8 cellular contexts compared by ENCODE assay signal in the genomic region with DNA sequence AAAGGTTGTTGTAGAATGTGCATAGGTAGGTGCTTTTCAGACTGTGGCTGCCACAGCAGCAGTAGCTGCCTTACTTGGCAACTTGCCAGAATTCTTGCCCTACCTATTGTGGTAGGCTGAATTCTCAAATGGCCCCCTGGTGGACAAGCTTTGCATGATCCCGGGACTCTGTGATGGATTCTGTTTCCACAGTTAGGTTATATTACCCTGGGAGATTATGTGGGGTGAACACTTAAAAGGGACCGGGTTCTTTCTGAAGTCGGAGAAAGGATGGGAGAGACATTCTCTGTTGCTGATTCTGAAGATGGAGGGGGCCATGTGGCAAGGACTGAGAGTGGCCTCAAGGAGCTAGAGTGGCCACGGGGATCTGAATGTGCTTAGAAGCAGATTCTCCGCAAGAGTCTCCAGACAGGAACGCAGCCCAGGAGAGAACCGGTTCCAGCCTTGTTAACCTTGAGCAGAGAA. TPM values are rescaled to one million over a fixed set of nuclear protein-coding genes. Genes with fewer than 3 reads are reported as not detected.
A peak's percentile ranks its signal among the peaks of the same experiment; 100 is the strongest.
DNase-seq lines count a peak whose midpoint lies in the region; ATAC-seq, FAIRE-seq and TF ChIP-seq lines count a peak whose summit lies in the region.

No MANE protein-coding gene starts in this region.

- H3K4me2 ChIP-seq in A549: no peak overlapping the region

- TF ChIP-seq POLR2A in A549 (IDR thresholded peaks at IDR 0.05; ENCODE audit: low read length): no peak

- peaks cover 7% of the 10 kb centered on the region for H3K9me3 Mint-ChIP-seq in activated CD4-positive, alpha-beta T cell treated with anti-CD3 and anti-CD28 coated beads, Interleukin-2, amount 10 ng/mL, durations not matched to agents 7 days and 5 days

- POLR2A ChIA-PET in A549 (lab: Yijun Ruan, JAX): interaction anchor here (0.5 kb wide), 1 partner anchor 781 kb away, joined by 9 read pairs; no protein-coding TSS in a partner anchor
- POLR2A ChIA-PET in activated CD4-positive, alpha-beta T cell treated with anti-CD3 and anti-CD28 coated beads, Interleukin-2, amount 10 ng/mL, durations not matched to agents 7 days and 5 days (lab: Charles Lee): no interaction called here

- H3K4me3 Mint-ChIP-seq in activated CD4-positive, alpha-beta T cell treated with anti-CD3 and anti-CD28 coated beads, Interleukin-2, amount 10 ng/mL, durations not matched to agents 7 days and 5 days: no peak overlapping the region

- H3K27ac ChIP-seq in A549: peak overlapping the region; percentile 61 to 82; a peak in 5 of 6 replicates

- H3K36me3 Mint-ChIP-seq in activated CD4-positive, alpha-beta T cell treated with anti-CD3 and anti-CD28 coated beads, Interleukin-2, amount 10 ng/mL, durations not matched to agents 7 days and 5 days (ENCODE audit: low read depth): peaks cover 5% of the 10 kb centered on the region

- no peaks in the 10 kb centered on the region for H3K27me3 Mint-ChIP-seq in activated CD4-positive, alpha-beta T cell treated with anti-CD3 and anti-CD28 coated beads, Interleukin-2, amount 10 ng/mL, durations not matched to agents 7 days and 5 days

- peak; percentile 39 for TF ChIP-seq CTCF in A549 (IDR thresholded peaks at IDR 0.05)
- TF ChIP-seq CTCF in GM06990 (IDR thresholded peaks at IDR 0.05; ENCODE audit: insufficient read depth, low read length, poor library complexity, severe bottlenecking): peak; percentile 57
- TF ChIP-seq CTCF in fibroblast of mammary gland (conservative IDR thresholded peaks at IDR 0.05; ENCODE audit: control insufficient read depth, insufficient read depth, low read depth, low read length): peak; percentile 69
- peak in 1 of 3 donors; percentile 28 for TF ChIP-seq CTCF in omental fat pad (IDR thresholded peaks at IDR 0.05)

- H3K9me3 ChIP-seq in A549: no peaks in the 10 kb centered on the region

- peak; percentile 70 to 88 for ATAC-seq in A549
- ATAC-seq in omental fat pad (ENCODE audit: low FRiP score): peak; percentile 39
- ATAC-seq in GM18520 (IDR thresholded peaks at IDR 0.05; ENCODE audit: unreplicated experiment): no peak
- ATAC-seq in HG02840 (IDR thresholded peaks at IDR 0.05; ENCODE audit: low FRiP score, unreplicated experiment): no peak

- DNase-seq in A549 (ENCODE audit: low read depth in 1 of 2, low spot score in 1 of 2) (peak; percentile 53 to 74), GM06990 (ENCODE audit: extremely low read depth, insufficient read length) (peak; percentile 42), NCI-H2171 treated with DMSO at 0.1 percent for 48 hours (lab: John Stamatoyannopoulos, UW) (peak; percentile 61), fibroblast of mammary gland (ENCODE audit: low read depth) (peak; percentile 75), omental fat pad (ENCODE audit: low spot score) (peak; percentile 63)
- peak; percentile 39 for DNase-seq in activated CD4-positive, alpha-beta T cell treated with anti-CD3 and anti-CD28 coated beads, Interleukin-2, amount 10 ng/mL, durations not matched to agents 7 days and 5 days

- CTCF ChIA-PET in A549 (lab: Yijun Ruan, JAX): interaction anchor here (0.7 to 1.6 kb wide), 7 partner anchors 13 to 59 kb away, joined by 3 to 7 read pairs (median 4); no protein-coding TSS in a partner anchor
- CTCF ChIA-PET in activated CD4-positive, alpha-beta T cell treated with anti-CD3 and anti-CD28 coated beads, Interleukin-2, amount 10 ng/mL, durations not matched to agents 7 days and 5 days (lab: Charles Lee): interaction anchor here (1.0 to 1.7 kb wide), 5 partner anchors 10 to 47 kb away, joined by 3 to 4 read pairs (median 3); no protein-coding TSS in a partner anchor

- no peaks in the 10 kb centered on the region for H3K36me3 ChIP-seq in GM06990 (ENCODE audit: control insufficient read depth, insufficient read depth, low read length)

- H3K4me1 ChIP-seq in A549: peaks cover 16% of the 10 kb centered on the region

- no peak overlapping the region for H3K4me3 ChIP-seq in A549
- no peak overlapping the region for H3K4me3 ChIP-seq in GM06990 (replicated peaks; ENCODE audit: low read depth, low read length)
- no peak overlapping the region for H3K4me3 ChIP-seq in fibroblast of mammary gland (ENCODE audit: control insufficient read depth, low read depth, low read length)

- TF ChIP-seq EP300 in A549 (IDR thresholded peaks at IDR 0.05): no peak

- 80% methylated on average over 7 of the region's 7 CpGs for WGBS in A549 (ENCODE audit: missing lambda C conversion rate)

- FAIRE-seq in A549 (lab: Jason Lieb, UNC): no peak

- no peak overlapping the region for H3K27ac Mint-ChIP-seq in activated CD4-positive, alpha-beta T cell treated with anti-CD3 and anti-CD28 coated beads, Interleukin-2, amount 10 ng/mL, durations not matched to agents 7 days and 5 days

- H3K27me3 ChIP-seq in GM06990 (replicated peaks; ENCODE audit: control insufficient read depth, insufficient read depth, low read length): no peaks in the 10 kb centered on the region

- peak; percentile 22 to 44; a peak in 3 of 5 replicates for TF ChIP-seq RAD21 in A549 (conservative IDR thresholded peaks at IDR 0.05 in 1 of 2, IDR thresholded peaks at IDR 0.05 in 1 of 2)

- H3K4me1 Mint-ChIP-seq in activated CD4-positive, alpha-beta T cell treated with anti-CD3 and anti-CD28 coated beads, Interleukin-2, amount 10 ng/mL, durations not matched to agents 7 days and 5 days: peaks cover 4% of the 10 kb centered on the region

TF ChIP-seq in A549, 52 proteins besides CTCF, POLR2A, EP300 and RAD21:
- no peak for TF ChIP-seq CBX8 (IDR thresholded peaks at IDR 0.05)
- TF ChIP-seq, protein P1, sequence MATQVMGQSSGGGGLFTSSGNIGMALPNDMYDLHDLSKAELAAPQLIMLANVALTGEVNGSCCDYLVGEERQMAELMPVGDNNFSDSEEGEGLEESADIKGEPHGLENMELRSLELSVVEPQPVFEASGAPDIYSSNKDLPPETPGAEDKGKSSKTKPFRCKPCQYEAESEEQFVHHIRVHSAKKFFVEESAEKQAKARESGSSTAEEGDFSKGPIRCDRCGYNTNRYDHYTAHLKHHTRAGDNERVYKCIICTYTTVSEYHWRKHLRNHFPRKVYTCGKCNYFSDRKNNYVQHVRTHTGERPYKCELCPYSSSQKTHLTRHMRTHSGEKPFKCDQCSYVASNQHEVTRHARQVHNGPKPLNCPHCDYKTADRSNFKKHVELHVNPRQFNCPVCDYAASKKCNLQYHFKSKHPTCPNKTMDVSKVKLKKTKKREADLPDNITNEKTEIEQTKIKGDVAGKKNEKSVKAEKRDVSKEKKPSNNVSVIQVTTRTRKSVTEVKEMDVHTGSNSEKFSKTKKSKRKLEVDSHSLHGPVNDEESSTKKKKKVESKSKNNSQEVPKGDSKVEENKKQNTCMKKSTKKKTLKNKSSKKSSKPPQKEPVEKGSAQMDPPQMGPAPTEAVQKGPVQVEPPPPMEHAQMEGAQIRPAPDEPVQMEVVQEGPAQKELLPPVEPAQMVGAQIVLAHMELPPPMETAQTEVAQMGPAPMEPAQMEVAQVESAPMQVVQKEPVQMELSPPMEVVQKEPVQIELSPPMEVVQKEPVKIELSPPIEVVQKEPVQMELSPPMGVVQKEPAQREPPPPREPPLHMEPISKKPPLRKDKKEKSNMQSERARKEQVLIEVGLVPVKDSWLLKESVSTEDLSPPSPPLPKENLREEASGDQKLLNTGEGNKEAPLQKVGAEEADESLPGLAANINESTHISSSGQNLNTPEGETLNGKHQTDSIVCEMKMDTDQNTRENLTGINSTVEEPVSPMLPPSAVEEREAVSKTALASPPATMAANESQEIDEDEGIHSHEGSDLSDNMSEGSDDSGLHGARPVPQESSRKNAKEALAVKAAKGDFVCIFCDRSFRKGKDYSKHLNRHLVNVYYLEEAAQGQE (IDR thresholded peaks at IDR 0.05): no peak
- TF ChIP-seq FOXS1 (CRISPR knock-in tag; IDR thresholded peaks at IDR 0.05): no peak
- no peak for TF ChIP-seq ZSCAN20 (CRISPR knock-in tag; IDR thresholded peaks at IDR 0.05)
- peak; percentile 37 for TF ChIP-seq SMC3 (IDR thresholded peaks at IDR 0.05)
- no peak for TF ChIP-seq PHF8 (IDR thresholded peaks at IDR 0.05; ENCODE audit: borderline replicate concordance, low read depth)

RNA-seq across cellular contexts. Expression of gene KCNE1, which starts 32.1 kb away (rescaled TPM):
- polyA plus RNA-seq in A549 (2011; rRNA removed): 0.08 and 0.17 TPM in 2 replicates
- 0.03 and 0.13 TPM in 2 replicates for polyA plus RNA-seq in A549 (2012; cell fraction: cytosol; rRNA removed)
- 0.13 and 0.16 TPM in 2 replicates for polyA plus RNA-seq in A549 (2012; cell fraction: nucleus; rRNA removed)
- polyA plus RNA-seq in A549 (2017; fragmentation: RNase III; extraction: RNeasy Plus Mini Kit Qiagen cat#74134 plus additional on column Dnase treatment): 0.04 to 0.05 TPM in 2 of 3 replicates, not detected in the other
- polyA minus RNA-seq in A549 (2011; rRNA and poly(A)+ RNA removed): 0.08 and 0.10 TPM in 2 replicates
- total RNA-seq in activated CD4-positive, alpha-beta T cell treated with anti-CD3 and anti-CD28 coated beads, Interleukin-2, amount 10 ng/mL, durations not matched to agents 7 days and 5 days: under 1 TPM; 0.19 to 0.27 TPM
- 10 to 100 TPM in 3 of 4 donors, 1 to 10 TPM in 1; 3.2 to 14.8 (median 12.1) TPM for total RNA-seq in omental fat pad

Comparison
In these comparisons a context has a peak if more than half of its experiments do, and no peak if none do; other contexts are left out.
1. ATAC-seq: peak in A549 (2 of 2) and omental fat pad (single experiment); none in GM18520 (single experiment) and HG02840 (single experiment).
2. Peak in every context shown above with its lines, with median percentiles within 50 percentile points of each other: DNase-seq.